1 cellular context compared by ENCODE assay signal in genomic region chr6:31697555-31697954, GRCh38.
A peak's percentile ranks its signal among the peaks of the same experiment; 100 is the strongest.
TF ChIP-seq lines count a peak whose summit lies in the region.

No MANE protein-coding gene starts in this region.

TF ChIP-seq in K562, 482 proteins besides CTCF, POLR2A, EP300 and RAD21:
- TF ChIP-seq SIX5 (IDR thresholded peaks at IDR 0.05; ENCODE audit: borderline replicate concordance in 1 of 2, insufficient read depth in 1 of 2, low read depth in 1 of 2, low read length in 2 of 2) (0 out of 4 replicates have a peak, but pooled peaks of 1 of the 2 experiments have one; percentile 12), NFIC (IDR thresholded peaks at IDR 0.05) (0 out of 2 replicates have a peak, but pooled peaks have one; percentile 6), ZNF449 (CRISPR knock-in tag; IDR thresholded peaks at IDR 0.05) (no peak), NKRF (IDR thresholded peaks at IDR 0.05; ENCODE audit: borderline replicate concordance) (peak; percentile 27; the same call in 1 of the 2 replicates), MAFK (IDR thresholded peaks at IDR 0.05; ENCODE audit: low read length) (no peak), ZBTB40 (IDR thresholded peaks at IDR 0.05) (no peak), ZBTB40 (CRISPR knock-in tag; IDR thresholded peaks at IDR 0.05) (no peak), ZNF695 (CRISPR knock-in tag; IDR thresholded peaks at IDR 0.05) (no peak), SIN3B (IDR thresholded peaks at IDR 0.05; ENCODE audit: low read depth) (no peak), LARP7 (IDR thresholded peaks at IDR 0.05) (0 out of 2 replicates have a peak, but pooled peaks have one; percentile 36), STAT6 (CRISPR knock-in tag; IDR thresholded peaks at IDR 0.05) (peak; percentile 87; the same call in 1 of the 2 replicates), EHMT2 (IDR thresholded peaks at IDR 0.05) (0 out of 2 replicates have a peak, but pooled peaks have one; percentile 22), POLR2AphosphoS2 (IDR thresholded peaks at IDR 0.05; ENCODE audit: low read length) (0 out of 2 replicates have a peak, but pooled peaks have one; percentile 36), SMARCA5 (IDR thresholded peaks at IDR 0.05) (peak; percentile 58; the same call in 1 of the 2 replicates), HDAC1 (IDR thresholded peaks at IDR 0.05) (peak in 1 of 2 experiments; percentile 52; a peak in 2 of 4 replicates), RBM15 (IDR thresholded peaks at IDR 0.05; ENCODE audit: insufficient read depth, low read length) (no peak), ZNF318 (IDR thresholded peaks at IDR 0.05; ENCODE audit: borderline replicate concordance in 1 of 2, low read depth in 1 of 2) (peak in 1 of 2 experiments; percentile 16; a peak in 1 of 4 replicates), MYBL2 (IDR thresholded peaks at IDR 0.05; ENCODE audit: low read depth) (no peak), MYBL2 (CRISPR knock-in tag; IDR thresholded peaks at IDR 0.05; ENCODE audit: borderline replicate concordance) (no peak)
